Comparison of ENCODE assay signal across 1 cellular context in genomic region chr5:154598021-154598420, GRCh38.
TF ChIP-seq lines count a peak whose summit lies in the region.

No MANE protein-coding gene starts in this region.

TF ChIP-seq in H1, 55 proteins besides CTCF, POLR2A, EP300 and RAD21 (continued from another document):
- no peak for TF ChIP-seq BACH1 (IDR thresholded peaks at IDR 0.05; ENCODE audit: low read length)
- TF ChIP-seq NRF1 (IDR thresholded peaks at IDR 0.05; ENCODE audit: low read depth, low read length) = no peak
